8 cellular contexts compared by ENCODE assay signal in genomic region chr17:12256380-12256995, GRCh38.
DNase-seq lines count a peak whose midpoint lies in the region; ATAC-seq and TF ChIP-seq lines count a peak whose summit lies in the region.

No MANE protein-coding gene starts in this region.

- no peaks in the 10 kb centered on the region for H3K4me1 Mint-ChIP-seq in neural progenitor cell

- H3K4me1 ChIP-seq in neural progenitor cell = peaks cover 9% of the 10 kb centered on the region

- no peaks in the 10 kb centered on the region for H3K36me3 ChIP-seq in neural progenitor cell

- no peaks in the 10 kb centered on the region for H3K9me3 ChIP-seq in neural progenitor cell (ENCODE audit: low read depth)

- TF ChIP-seq CTCF in 22Rv1 (IDR thresholded peaks at IDR 0.05) = peak; percentile 84
- peak; percentile 96 for TF ChIP-seq CTCF in neural progenitor cell (IDR thresholded peaks at IDR 0.05)

- H3K4me2 ChIP-seq in neural progenitor cell = no peak overlapping the region

- H3K4me3 ChIP-seq in neural progenitor cell = no peak overlapping the region

- H2AFZ ChIP-seq in neural progenitor cell (replicated peaks) = no peak overlapping the region

- H3K36me3 Mint-ChIP-seq in neural progenitor cell = no peaks in the 10 kb centered on the region

- H3K27me3 ChIP-seq in neural progenitor cell = no peaks in the 10 kb centered on the region

- no peaks in the 10 kb centered on the region for H4K20me1 ChIP-seq in neural progenitor cell (ENCODE audit: low read depth)

- ATAC-seq in GM19328 (IDR thresholded peaks at IDR 0.05; ENCODE audit: unreplicated experiment) = no peak
- no peak for ATAC-seq in GM19467 (IDR thresholded peaks at IDR 0.05; ENCODE audit: unreplicated experiment)

- H3K79me2 ChIP-seq in neural progenitor cell (ENCODE audit: low read depth) = no peaks in the 10 kb centered on the region

- H3K9me3 Mint-ChIP-seq in neural progenitor cell = no peaks in the 10 kb centered on the region

- in situ Hi-C loops in SK-MEL-5 (cut with HindIII; ENCODE audit: low pct_unique_long_range_greater_than_20kb, low sequenced_read_pairs) = no loop called here

- H3K27ac ChIP-seq in 22Rv1 (no peak overlapping the region), neural progenitor cell (no peak overlapping the region)

- no peak overlapping the region for H3K9ac ChIP-seq in neural progenitor cell

- DNase-seq in GM04503 (ENCODE audit: low read depth) (peak; percentile 9), HS-27A (ENCODE audit: low read depth) (peak; percentile 11), SK-MEL-5 (ENCODE audit: low read depth, low spot score) (peak; percentile 62), fibroblast of gingiva (ENCODE audit: low read depth) (peak; percentile 45), neural progenitor cell (ENCODE audit: low spot score) (peak; percentile 64)

- H3K4me3 Mint-ChIP-seq in neural progenitor cell = no peak overlapping the region

- H3K27ac Mint-ChIP-seq in neural progenitor cell = no peak overlapping the region

- H3K27me3 Mint-ChIP-seq in neural progenitor cell (ENCODE audit: insufficient read depth, low read depth) = peaks cover 2% of the 10 kb centered on the region

- peaks cover 10% of the 10 kb centered on the region for H3F3A ChIP-seq in neural progenitor cell (ENCODE audit: low read depth)

Comparison
In these comparisons a context has a peak if more than half of its experiments do, and no peak if none do; other contexts are left out.
1. DNase-seq: peak in every context shown above with its lines; median percentile 64 in neural progenitor cell; 62 in SK-MEL-5; 45 in fibroblast of gingiva; 11 in HS-27A; 9 in GM04503.